In genomic region chr13:80504453-80504852, GRCh38 we compare ENCODE assay signal across 20 cellular contexts.
"Had no signal": no experiment of that assay in that cellular context is flagged by ENCODE, and none has a peak within 500 bp of the region (broad histone marks: within the 10 kb centered on the region; RNA-seq: fewer than 3 reads in every experiment).

No MANE protein-coding gene starts in this region.

- ATAC-seq: activated CD8-positive, alpha-beta memory T cell treated with anti-CD3 and anti-CD28 coated beads, Interleukin-2, amount 10 ng/mL, durations not matched to agents 7 days and 5 days; left lung; T-cell had no signal

- H3K27ac Mint-ChIP-seq: activated B cell treated with CpG ODN at 0.5 μM for 24 hours; activated CD4-positive, alpha-beta memory T cell treated with anti-CD3 and anti-CD28 coated beads for 36 hours; activated CD8-positive, alpha-beta memory T cell treated with anti-CD3 and anti-CD28 coated beads, Interleukin-2, amount 10 ng/mL, durations not matched to agents 7 days and 5 days; activated naive CD8-positive, alpha-beta T cell; progenitor cell of endocrine pancreas; T-cell had no signal

- H3K27me3 ChIP-seq: left lung, stomach, upper lobe of left lung had no signal

- H3K4me1 Mint-ChIP-seq: activated CD8-positive, alpha-beta memory T cell treated with anti-CD3 and anti-CD28 coated beads, Interleukin-2, amount 10 ng/mL, durations not matched to agents 7 days and 5 days; neural crest cell; T-cell had no signal

- H3K4me3 Mint-ChIP-seq: activated B cell treated with CpG ODN at 0.5 μM for 24 hours; activated CD4-positive, alpha-beta memory T cell treated with anti-CD3 and anti-CD28 coated beads for 36 hours; activated CD8-positive, alpha-beta memory T cell treated with anti-CD3 and anti-CD28 coated beads, Interleukin-2, amount 10 ng/mL, durations not matched to agents 7 days and 5 days; activated naive CD8-positive, alpha-beta T cell; neural crest cell; T-cell had no signal

- H3K36me3 Mint-ChIP-seq: activated CD4-positive, alpha-beta memory T cell treated with anti-CD3 and anti-CD28 coated beads for 36 hours; activated CD8-positive, alpha-beta memory T cell treated with anti-CD3 and anti-CD28 coated beads, Interleukin-2, amount 10 ng/mL, durations not matched to agents 7 days and 5 days; activated naive CD8-positive, alpha-beta T cell; T-cell had no signal

- H3K36me3 ChIP-seq: left lung, stomach, thoracic aorta, upper lobe of left lung had no signal

- DNase-seq: activated B cell treated with CpG ODN at 0.5 μM for 24 hours; activated CD4-positive, alpha-beta memory T cell treated with anti-CD3 and anti-CD28 coated beads for 36 hours; activated CD4-positive, alpha-beta T cell treated with anti-CD3 and anti-CD28 coated beads for 4 hours; activated CD8-positive, alpha-beta memory T cell treated with anti-CD3 and anti-CD28 coated beads, Interleukin-2, amount 10 ng/mL, durations not matched to agents 7 days and 5 days; amniotic stem cell; central memory CD4-positive, alpha-beta T cell; cortex of kidney; foreskin fibroblast; glutamatergic neuron; left lung; SK-N-SH; stimulated activated CD4-positive, alpha-beta T cell treated with anti-CD3 and anti-CD28 coated beads, Interleukin-4, amount 100 ng/mL, for 1 hour; stomach; T-cell; upper lobe of left lung had no signal

- H3K4me1 ChIP-seq: left lung, stomach, upper lobe of left lung had no signal

- H3K9ac ChIP-seq: SK-N-SH had no signal

- H3K27me3 Mint-ChIP-seq: activated B cell treated with CpG ODN at 0.5 μM for 24 hours; activated CD4-positive, alpha-beta memory T cell treated with anti-CD3 and anti-CD28 coated beads for 36 hours; activated CD8-positive, alpha-beta memory T cell treated with anti-CD3 and anti-CD28 coated beads, Interleukin-2, amount 10 ng/mL, durations not matched to agents 7 days and 5 days; activated naive CD8-positive, alpha-beta T cell; progenitor cell of endocrine pancreas; T-cell had no signal

- H3K27ac ChIP-seq: left lung, stomach, thoracic aorta, upper lobe of left lung had no signal

- H3K4me3 ChIP-seq: left lung, smooth muscle cell, stomach, thoracic aorta, upper lobe of left lung had no signal

- H3K9me3 ChIP-seq: SK-N-SH, thoracic aorta, upper lobe of left lung had no signal
